In genomic region chr14:99546230-99546879, GRCh38 we compare ENCODE assay signal across 17 cellular contexts. TPM values are rescaled to one million over a fixed set of nuclear protein-coding genes. Genes with fewer than 3 reads are reported as not detected.
DNase-seq lines count a peak whose midpoint lies in the region; ATAC-seq and TF ChIP-seq lines count a peak whose summit lies in the region.
"Had no signal": no experiment of that assay in that cellular context is flagged by ENCODE, and none has a peak within 500 bp of the region (broad histone marks: within the 10 kb centered on the region; RNA-seq: fewer than 3 reads in every experiment).

No MANE protein-coding gene starts in this region.

- H3K27me3 ChIP-seq in transverse colon = no peaks in the 10 kb centered on the region
- H3K27me3 ChIP-seq: adrenal gland, foreskin keratinocyte, thyroid gland had no signal

- TF ChIP-seq CTCF in transverse colon (IDR thresholded peaks at IDR 0.05) = no peak

- TF ChIP-seq EP300 in transverse colon (IDR thresholded peaks at IDR 0.05; ENCODE audit: low read depth) = no peak

- no peak for ATAC-seq in HG03097 (IDR thresholded peaks at IDR 0.05; ENCODE audit: low FRiP score, unreplicated experiment)
- ATAC-seq: activated T-helper 17 cell treated with anti-CD3 and anti-CD28 coated beads, Interleukin-2, amount 50 U/mL, for 72 hours; foreskin keratinocyte; HCT116 had no signal

- H3K9me3 ChIP-seq in transverse colon = no peaks in the 10 kb centered on the region
- H3K9me3 ChIP-seq: adrenal gland, thyroid gland had no signal

- H3K4me1 ChIP-seq in transverse colon = peaks cover 6 to 24% (median 17%) of the 10 kb centered on the region in 4 donors
- H3K4me1 ChIP-seq: foreskin keratinocyte had no signal

- DNase-seq in NCI-H187 (lab: John Stamatoyannopoulos, UW) (peak; percentile 38 to 47), NCI-H187 treated with DMSO at 0.1 percent for 48 hours (lab: John Stamatoyannopoulos, UW) (no peak), NCI-H524 (lab: John Stamatoyannopoulos, UW) (peak; percentile 85 to 97), iPS-NIHi11 (ENCODE audit: low spot score) (peak; percentile 68), transverse colon (no peak), NOMO-1 (lab: John Stamatoyannopoulos, UW; ENCODE audit: unreplicated experiment in 2 of 2) (no peak), germinal center (ENCODE audit: low spot score) (no peak)
- DNase-seq: activated CD8-positive, alpha-beta memory T cell treated with anti-CD3 and anti-CD28 coated beads for 24 hours; adrenal gland; foreskin keratinocyte; immature natural killer cell; NCI-H1048 had no signal

- no peak for TF ChIP-seq POLR2A in transverse colon (IDR thresholded peaks at IDR 0.05)

- intact Hi-C loops in transverse colon (cut with DNase I; ENCODE audit: low total_unique reads) = no loop called here

- WGBS in transverse colon (ENCODE audit: low coverage in 1 of 2), 2 donors = 60 to 78% methylated on average over 4 to 13 of the region's 13 CpGs

- no peak overlapping the region for H3K4me3 ChIP-seq in transverse colon
- H3K4me3 ChIP-seq: adrenal gland, thyroid gland had no signal

- peak overlapping the region; percentile 7 to 68 (median 39) for H3K27ac ChIP-seq in transverse colon
- H3K27ac ChIP-seq: foreskin keratinocyte, thyroid gland, VCaP had no signal

- in situ Hi-C loops in transverse colon (cut with MboI; ENCODE audit: low pct_ligation_motif_present in 1 of 4, low pct_unique_long_range_greater_than_20kb in 1 of 4, low sequenced_read_pairs in 3 of 4) = loop anchor here in 1 of 4 donors (25.0 kb wide), 1 partner anchor 341 kb away; no protein-coding TSS in a partner anchor

- H3K36me3 ChIP-seq in transverse colon = no peaks in the 10 kb centered on the region
- H3K36me3 ChIP-seq: adrenal gland, thyroid gland had no signal

RNA-seq across cellular contexts. Expression of gene CCDC85C, which starts 57.7 kb away (rescaled TPM):
- 10 to 100 TPM; 19.3 to 55.4 (median 45.7) TPM for total RNA-seq in transverse colon

Comparison
In these comparisons a context has a peak if more than half of its experiments do, and no peak if none do; other contexts are left out.
1. DNase-seq: peak in NCI-H187 (2 of 2), NCI-H524 (2 of 2) and iPS-NIHi11 (single experiment); none in NCI-H187 treated with DMSO at 0.1 percent for 48 hours (single experiment), transverse colon (single experiment), NOMO-1 (0 of 2) and germinal center (single experiment).